Comparison of ENCODE assay signal across 18 cellular contexts in the genomic region with DNA sequence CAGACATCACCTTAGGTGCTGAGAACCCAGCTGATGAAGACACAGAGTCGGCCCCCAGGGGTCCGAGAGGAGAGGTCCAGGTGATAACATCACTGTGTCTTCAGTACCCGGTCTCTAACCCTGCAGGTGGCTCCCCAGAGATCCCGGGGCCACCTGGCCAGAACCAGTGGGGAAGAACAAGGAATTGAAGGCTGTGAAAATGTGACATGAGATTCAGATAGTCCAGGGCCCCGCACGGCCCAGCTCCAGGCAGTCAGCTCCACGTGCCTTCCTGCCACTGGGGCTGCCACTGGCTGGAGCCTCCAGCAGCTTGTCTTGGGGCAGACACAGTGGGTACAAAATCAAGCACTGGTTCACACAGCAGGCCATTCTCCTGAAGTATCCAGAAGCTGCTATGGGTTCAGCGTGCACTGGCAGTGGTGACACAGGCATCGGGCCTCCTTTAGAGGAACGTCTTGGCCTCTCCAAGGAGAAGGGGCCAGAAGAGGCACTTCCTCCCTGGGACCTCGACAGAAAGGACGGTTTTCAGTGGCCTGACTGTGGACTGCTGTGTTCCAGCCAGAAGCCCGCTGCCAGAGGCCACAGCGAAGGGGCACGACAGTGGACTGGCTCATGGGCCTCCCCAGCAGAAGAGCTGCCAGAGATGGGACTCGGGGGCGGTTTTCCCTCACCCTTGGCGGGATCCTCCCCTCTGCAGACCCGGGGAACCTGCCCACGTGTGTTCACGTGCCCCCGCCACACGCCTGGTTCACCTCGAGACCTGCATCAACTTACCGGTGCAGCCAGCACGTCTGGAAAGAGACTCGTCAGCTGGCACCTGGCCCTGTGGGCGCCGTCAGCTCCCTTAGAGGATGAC.
A peak's percentile ranks its signal among the peaks of the same experiment; 100 is the strongest.
DNase-seq lines count a peak whose midpoint lies in the region; ATAC-seq and TF ChIP-seq lines count a peak whose summit lies in the region.
"Had no signal": no experiment of that assay in that cellular context is flagged by ENCODE, and none has a peak within 500 bp of the region (broad histone marks: within the 10 kb centered on the region; RNA-seq: fewer than 3 reads in every experiment).

No MANE protein-coding gene starts in this region.

- H3K27me3 ChIP-seq in neuronal stem cell (ENCODE audit: control insufficient read depth in 3 of 3, insufficient read depth in 3 of 3, low read depth in 1 of 3, low read length in 3 of 3), result no peaks in the 10 kb centered on the region
- H3K27me3 ChIP-seq in thyroid gland, result no peaks in the 10 kb centered on the region
- no peaks in the 10 kb centered on the region for H3K27me3 ChIP-seq in neural progenitor cell
- H3K27me3 ChIP-seq: testis had no signal

- no peaks in the 10 kb centered on the region for H3K27me3 Mint-ChIP-seq in activated T-helper 2 cell treated with anti-CD3 and anti-CD28 coated beads, Interferon-gamma antibody, Interleukin-2, Interleukin-4, amounts not matched to agents 10 μg/mL and 5 μg/mL and 100 μg/mL, durations not matched to agents 14 hours and 24 hours and 36 hours (ENCODE audit: low read depth)
- H3K27me3 Mint-ChIP-seq in activated naive CD8-positive, alpha-beta T cell treated with anti-CD3 and anti-CD28 coated beads, Interleukin-2, amount 50 U/mL, for 24 hours, result peaks cover 2% of the 10 kb centered on the region
- H3K27me3 Mint-ChIP-seq in neural progenitor cell (ENCODE audit: insufficient read depth, low read depth), result no peaks in the 10 kb centered on the region
- H3K27me3 Mint-ChIP-seq: CD4-positive, alpha-beta memory T cell; T-cell had no signal

- H4K91ac ChIP-seq in neuronal stem cell (ENCODE audit: low read depth, low read length, poor library complexity), result no peak overlapping the region

- H3K36me3 Mint-ChIP-seq in activated T-helper 2 cell treated with anti-CD3 and anti-CD28 coated beads, Interferon-gamma antibody, Interleukin-2, Interleukin-4, amounts not matched to agents 10 μg/mL and 5 μg/mL and 100 μg/mL, durations not matched to agents 14 hours and 24 hours and 36 hours (ENCODE audit: low read depth), result peaks cover 52% of the 10 kb centered on the region
- H3K36me3 Mint-ChIP-seq in activated naive CD8-positive, alpha-beta T cell treated with anti-CD3 and anti-CD28 coated beads, Interleukin-2, amount 50 U/mL, for 24 hours (ENCODE audit: low read depth), result peaks cover 4% of the 10 kb centered on the region
- peaks cover 4% of the 10 kb centered on the region for H3K36me3 Mint-ChIP-seq in neural progenitor cell

- no peak for TF ChIP-seq POLR2A in thyroid gland (IDR thresholded peaks at IDR 0.05)

- H3K18ac ChIP-seq in neuronal stem cell (ENCODE audit: low read length), result peak overlapping the region; percentile 59

- DNase-seq in DMS79 treated with DMSO at 0.1 percent for 48 hours (lab: John Stamatoyannopoulos, UW), result peak; percentile 35
- no peak for DNase-seq in DMS79 (lab: John Stamatoyannopoulos, UW)
- DNase-seq in glomerular visceral epithelial cell (ENCODE audit: extremely low spot score), result peak; percentile 55
- no peak for DNase-seq in neuronal stem cell (ENCODE audit: low spot score)
- DNase-seq in thyroid gland, result peak; percentile 93 to 94
- no peak for DNase-seq in activated T-helper 2 cell treated with anti-CD3 and anti-CD28 coated beads, Interferon-gamma antibody, Interleukin-2, Interleukin-4, amounts not matched to agents 10 μg/mL and 5 μg/mL and 100 μg/mL, durations not matched to agents 14 hours and 24 hours and 36 hours (ENCODE audit: low spot score)
- DNase-seq in activated naive CD8-positive, alpha-beta T cell treated with anti-CD3 and anti-CD28 coated beads, Interleukin-2, amount 50 U/mL, for 24 hours, result no peak
- no peak for DNase-seq in neural progenitor cell (ENCODE audit: low spot score)
- DNase-seq: activated CD4-positive, alpha-beta T cell treated with anti-CD3 and anti-CD28 coated beads for 1 hour; activated naive CD8-positive, alpha-beta T cell treated with anti-CD3 and anti-CD28 coated beads, Interleukin-2, amount 10 ng/mL, durations not matched to agents 7 days and 5 days; CD4-positive, alpha-beta memory T cell; NCI-H2029; NCI-H526 treated with DMSO at 0.1 percent for 48 hours; testis had no signal

- intact Hi-C loops in thyroid gland (cut with DNase I), result no loop called here
- intact Hi-C loops in activated T-helper 2 cell treated with anti-CD3 and anti-CD28 coated beads, Interferon-gamma antibody, Interleukin-2, Interleukin-4, amounts not matched to agents 10 μg/mL and 5 μg/mL and 100 μg/mL, durations not matched to agents 14 hours and 24 hours and 36 hours (cut with micrococcal nuclease), result no loop called here

- H3K4me3 Mint-ChIP-seq in activated T-helper 2 cell treated with anti-CD3 and anti-CD28 coated beads, Interferon-gamma antibody, Interleukin-2, Interleukin-4, amounts not matched to agents 10 μg/mL and 5 μg/mL and 100 μg/mL, durations not matched to agents 14 hours and 24 hours and 36 hours (ENCODE audit: low read depth), result no peak overlapping the region
- no peak overlapping the region for H3K4me3 Mint-ChIP-seq in activated naive CD8-positive, alpha-beta T cell treated with anti-CD3 and anti-CD28 coated beads, Interleukin-2, amount 50 U/mL, for 24 hours
- no peak overlapping the region for H3K4me3 Mint-ChIP-seq in neural progenitor cell
- H3K4me3 Mint-ChIP-seq: activated naive CD8-positive, alpha-beta T cell treated with anti-CD3 and anti-CD28 coated beads, Interleukin-2, amount 10 ng/mL, durations not matched to agents 7 days and 5 days; T-cell had no signal

- no peak overlapping the region for H3K4ac ChIP-seq in neuronal stem cell (ENCODE audit: low read length)

- H3K23ac ChIP-seq in neuronal stem cell (ENCODE audit: low read depth, low read length, poor library complexity), result no peak overlapping the region

- WGBS in neuronal stem cell (ENCODE audit: extremely low coverage in 2 of 2, insufficient read length in 2 of 2, insufficient replicate concordance in 1 of 2), 2 donors, result no CpG with 5 or more reads among the region's 29 CpGs
- 54 to 64% methylated on average over 22 to 27 of the region's 29 CpGs for WGBS in thyroid gland, 2 donors

- no peak overlapping the region for H2BK5ac ChIP-seq in neuronal stem cell (ENCODE audit: low read length)

- peaks cover 9 to 19% of the 10 kb centered on the region in 2 donors for H3K4me1 ChIP-seq in neuronal stem cell (ENCODE audit: control insufficient read depth in 2 of 2, insufficient read depth in 1 of 2, low read depth in 1 of 2, low read length in 2 of 2)
- H3K4me1 ChIP-seq in thyroid gland, result peaks cover 31 to 84% of the 10 kb centered on the region in 2 donors
- H3K4me1 ChIP-seq in neural progenitor cell, result peaks cover 28% of the 10 kb centered on the region

- peak overlapping the region; percentile 50 for H3K14ac ChIP-seq in neuronal stem cell (ENCODE audit: low read length)

- no peak overlapping the region for H3K27ac ChIP-seq in neuronal stem cell (replicated peaks; ENCODE audit: low read length)
- peak overlapping the region; percentile 15 to 81 (median 67) for H3K27ac ChIP-seq in thyroid gland
- H3K27ac ChIP-seq in neural progenitor cell, result no peak overlapping the region
- H3K27ac ChIP-seq: 22Rv1, epithelial cell of prostate had no signal

- no peak for ATAC-seq in activated naive CD8-positive, alpha-beta T cell treated with anti-CD3 and anti-CD28 coated beads, Interleukin-2, amount 50 U/mL, for 24 hours
- ATAC-seq: Panc1, T-cell had no signal

- peak overlapping the region; percentile 51 for H2AK5ac ChIP-seq in neuronal stem cell (ENCODE audit: low read depth, low read length)

- TF ChIP-seq CTCF in thyroid gland (IDR thresholded peaks at IDR 0.05) (no peak), neural progenitor cell (IDR thresholded peaks at IDR 0.05) (no peak)

- H3K9ac ChIP-seq in neuronal stem cell (ENCODE audit: low read depth, low read length, poor library complexity), result no peak overlapping the region
- no peak overlapping the region for H3K9ac ChIP-seq in neural progenitor cell

- H4K8ac ChIP-seq in neuronal stem cell (ENCODE audit: low read depth, low read length), result no peak overlapping the region

- H3K4me1 Mint-ChIP-seq in activated T-helper 2 cell treated with anti-CD3 and anti-CD28 coated beads, Interferon-gamma antibody, Interleukin-2, Interleukin-4, amounts not matched to agents 10 μg/mL and 5 μg/mL and 100 μg/mL, durations not matched to agents 14 hours and 24 hours and 36 hours (ENCODE audit: low read depth), result peaks cover 47% of the 10 kb centered on the region
- peaks cover 65% of the 10 kb centered on the region for H3K4me1 Mint-ChIP-seq in activated naive CD8-positive, alpha-beta T cell treated with anti-CD3 and anti-CD28 coated beads, Interleukin-2, amount 50 U/mL, for 24 hours
- H3K4me1 Mint-ChIP-seq in neural progenitor cell, result peaks cover 54% of the 10 kb centered on the region

- no peak overlapping the region for H2AFZ ChIP-seq in neuronal stem cell (ENCODE audit: low read length)
- no peak overlapping the region for H2AFZ ChIP-seq in neural progenitor cell (replicated peaks)

- H2BK15ac ChIP-seq in neuronal stem cell (ENCODE audit: low read length), result no peak overlapping the region

- H4K20me1 ChIP-seq in neural progenitor cell (ENCODE audit: low read depth), result peaks cover 71% of the 10 kb centered on the region

- H3K36me3 ChIP-seq in neuronal stem cell (replicated peaks in 1 of 2; ENCODE audit: control insufficient read depth in 2 of 2, insufficient read depth in 2 of 2, low read length in 2 of 2), result no peaks in the 10 kb centered on the region
- no peaks in the 10 kb centered on the region for H3K36me3 ChIP-seq in thyroid gland
- H3K36me3 ChIP-seq in neural progenitor cell, result no peaks in the 10 kb centered on the region

- no peaks in the 10 kb centered on the region for H3K9me3 Mint-ChIP-seq in activated T-helper 2 cell treated with anti-CD3 and anti-CD28 coated beads, Interferon-gamma antibody, Interleukin-2, Interleukin-4, amounts not matched to agents 10 μg/mL and 5 μg/mL and 100 μg/mL, durations not matched to agents 14 hours and 24 hours and 36 hours
- H3K9me3 Mint-ChIP-seq in activated naive CD8-positive, alpha-beta T cell treated with anti-CD3 and anti-CD28 coated beads, Interleukin-2, amount 50 U/mL, for 24 hours, result no peaks in the 10 kb centered on the region
- H3K9me3 Mint-ChIP-seq in neural progenitor cell, result peaks cover 4% of the 10 kb centered on the region
- H3K9me3 Mint-ChIP-seq: activated naive CD8-positive, alpha-beta T cell treated with anti-CD3 and anti-CD28 coated beads, Interleukin-2, amount 10 ng/mL, durations not matched to agents 7 days and 5 days; CD4-positive, alpha-beta memory T cell; T-cell had no signal

- no peak overlapping the region for H2BK12ac ChIP-seq in neuronal stem cell (ENCODE audit: low read length)

- peaks cover 84% of the 10 kb centered on the region for H3K79me2 ChIP-seq in neural progenitor cell (ENCODE audit: low read depth)

- H3K27ac Mint-ChIP-seq in activated T-helper 2 cell treated with anti-CD3 and anti-CD28 coated beads, Interferon-gamma antibody, Interleukin-2, Interleukin-4, amounts not matched to agents 10 μg/mL and 5 μg/mL and 100 μg/mL, durations not matched to agents 14 hours and 24 hours and 36 hours, result no peak overlapping the region
- H3K27ac Mint-ChIP-seq in activated naive CD8-positive, alpha-beta T cell treated with anti-CD3 and anti-CD28 coated beads, Interleukin-2, amount 50 U/mL, for 24 hours, result no peak overlapping the region
- no peak overlapping the region for H3K27ac Mint-ChIP-seq in neural progenitor cell
- H3K27ac Mint-ChIP-seq: activated naive CD8-positive, alpha-beta T cell treated with anti-CD3 and anti-CD28 coated beads, Interleukin-2, amount 10 ng/mL, durations not matched to agents 7 days and 5 days; T-cell had no signal

- no peak overlapping the region for H3K4me2 ChIP-seq in neuronal stem cell (ENCODE audit: insufficient read depth, low read length, poor library complexity, severe bottlenecking)
- no peak overlapping the region for H3K4me2 ChIP-seq in neural progenitor cell

- H3F3A ChIP-seq in neural progenitor cell (ENCODE audit: low read depth), result no peaks in the 10 kb centered on the region

- H3K79me1 ChIP-seq in neuronal stem cell (ENCODE audit: low read depth, low read length), result peaks cover 4% of the 10 kb centered on the region

- H3K9me3 ChIP-seq in neuronal stem cell (replicated peaks in 1 of 2; ENCODE audit: control insufficient read depth in 2 of 2, insufficient read depth in 1 of 2, low read depth in 1 of 2, low read length in 2 of 2) (no peaks in the 10 kb centered on the region), thyroid gland (no peaks in the 10 kb centered on the region), neural progenitor cell (ENCODE audit: low read depth) (no peaks in the 10 kb centered on the region)
- H3K9me3 ChIP-seq: testis had no signal

- H2BK120ac ChIP-seq in neuronal stem cell (ENCODE audit: low read depth, low read length), result peak overlapping the region; percentile 5

- H3K4me3 ChIP-seq in neuronal stem cell (ENCODE audit: low read length in 2 of 2) (peak overlapping the region in 1 of 2 donors; percentile 5), thyroid gland (replicated peaks in 1 of 3) (no peak overlapping the region), neural progenitor cell (no peak overlapping the region)
- H3K4me3 ChIP-seq: testis had no signal

Comparison
In these comparisons a context has a peak if more than half of its experiments do, and no peak if none do; other contexts are left out.
1. DNase-seq: peak in DMS79 treated with DMSO at 0.1 percent for 48 hours (single experiment), glomerular visceral epithelial cell (single experiment) and thyroid gland (2 of 2); none in DMS79 (single experiment), neuronal stem cell (single experiment), activated T-helper 2 cell treated with anti-CD3 and anti-CD28 coated beads, Interferon-gamma antibody, Interleukin-2, Interleukin-4, amounts not matched to agents 10 μg/mL and 5 μg/mL and 100 μg/mL, durations not matched to agents 14 hours and 24 hours and 36 hours (single experiment), activated naive CD8-positive, alpha-beta T cell treated with anti-CD3 and anti-CD28 coated beads, Interleukin-2, amount 50 U/mL, for 24 hours (single experiment) and neural progenitor cell (single experiment).
2. H3K27ac ChIP-seq: peak in thyroid gland (3 of 3); none in neuronal stem cell (single experiment) and neural progenitor cell (single experiment).